ENCODE assay signal across 20 cellular contexts in the genomic region with DNA sequence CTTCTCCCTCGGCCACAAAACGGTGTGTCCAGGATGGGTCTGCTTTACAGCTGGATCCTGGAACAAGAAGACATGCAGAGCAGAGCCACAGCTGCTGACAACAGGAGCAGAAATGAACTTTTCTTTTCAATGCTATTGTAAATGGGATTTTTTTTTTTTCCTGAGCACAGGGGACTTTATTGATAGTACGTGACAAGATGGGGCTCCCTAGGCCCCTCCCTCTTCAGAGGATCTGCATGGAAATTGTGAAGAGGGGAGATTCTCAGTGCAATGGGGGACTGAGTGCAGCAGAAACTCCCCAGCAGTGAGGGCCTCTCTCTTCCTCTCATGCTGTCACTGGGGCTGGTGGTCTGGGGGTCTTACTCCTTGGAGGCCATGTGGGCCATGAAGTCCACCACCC. TPM values are rescaled to one million over a fixed set of nuclear protein-coding genes. Genes with fewer than 3 reads are reported as not detected.
DNase-seq lines count a peak whose midpoint lies in the region; ATAC-seq and TF ChIP-seq lines count a peak whose summit lies in the region.
"Had no signal": no experiment of that assay in that cellular context is flagged by ENCODE, and none has a peak within 500 bp of the region (broad histone marks: within the 10 kb centered on the region; RNA-seq: fewer than 3 reads in every experiment).

No MANE protein-coding gene starts in this region.

- POLR2A ChIA-PET in WTC11 (lab: Charles Lee): no interaction called here
- POLR2A ChIA-PET in activated CD8-positive, alpha-beta T cell treated with anti-CD3 and anti-CD28 coated beads, Interleukin-2, amount 10 ng/mL, durations not matched to agents 7 days and 5 days (lab: Charles Lee): no interaction called here

- no peak for TF ChIP-seq CTCF in GM23338 (conservative IDR thresholded peaks at IDR 0.05; ENCODE audit: low read depth in 2 of 2)
- TF ChIP-seq CTCF in WTC11 (IDR thresholded peaks at IDR 0.05): no peak
- TF ChIP-seq CTCF in esophagus muscularis mucosa (IDR thresholded peaks at IDR 0.05): no peak

- H2BK120ac ChIP-seq in mesenchymal stem cell (ENCODE audit: low read depth, low read length): no peak overlapping the region

- H3K27me3 Mint-ChIP-seq in GM23338 (ENCODE audit: insufficient read depth, low read depth, poor library complexity) (peaks cover 4% of the 10 kb centered on the region), WTC11 (ENCODE audit: low read depth) (no peaks in the 10 kb centered on the region; the same call in 1 of the 2 replicates)
- peaks cover 10% of the 10 kb centered on the region for H3K27me3 Mint-ChIP-seq in activated CD8-positive, alpha-beta T cell treated with anti-CD3 and anti-CD28 coated beads, Interleukin-2, amount 10 ng/mL, durations not matched to agents 7 days and 5 days (ENCODE audit: low read depth)

- H3K4ac ChIP-seq in mesenchymal stem cell (ENCODE audit: low read depth in 1 of 2, low read length in 2 of 2): no peak overlapping the region

- no peaks in the 10 kb centered on the region for H3K9me3 ChIP-seq in iPS DF 6.9 (ENCODE audit: control insufficient read depth, insufficient read depth, low read length)
- H3K9me3 ChIP-seq in mesenchymal stem cell (ENCODE audit: control insufficient read depth, low read length): peaks cover 4% of the 10 kb centered on the region
- H3K9me3 ChIP-seq in esophagus muscularis mucosa: no peaks in the 10 kb centered on the region
- H3K9me3 ChIP-seq: A549, BLaER1, HAP-1 had no signal

- no peak overlapping the region for H3K18ac ChIP-seq in mesenchymal stem cell (ENCODE audit: low read depth in 1 of 2, low read length in 2 of 2)

- H3K27me3 ChIP-seq in GM23338 (ENCODE audit: insufficient read depth) (no peaks in the 10 kb centered on the region), iPS DF 6.9 (ENCODE audit: control insufficient read depth, insufficient read depth, low read length) (no peaks in the 10 kb centered on the region), mesenchymal stem cell (ENCODE audit: control insufficient read depth in 1 of 2, insufficient read depth in 1 of 2, low read length in 2 of 2) (peaks cover 0 to 39% of the 10 kb centered on the region in 2 experiments), esophagus muscularis mucosa (no peaks in the 10 kb centered on the region)
- H3K27me3 ChIP-seq: BLaER1 had no signal

- H3K4me2 ChIP-seq in GM23338 (peak overlapping the region; percentile 73; the same call in 1 of the 2 replicates), mesenchymal stem cell (ENCODE audit: low read length, poor library complexity, severe bottlenecking) (no peak overlapping the region)
- H3K4me2 ChIP-seq: A549, BLaER1 had no signal

- peaks cover 38% of the 10 kb centered on the region for H3K4me1 Mint-ChIP-seq in GM23338
- H3K4me1 Mint-ChIP-seq in WTC11: peaks cover 53% of the 10 kb centered on the region
- peaks cover 6% of the 10 kb centered on the region for H3K4me1 Mint-ChIP-seq in activated CD8-positive, alpha-beta T cell treated with anti-CD3 and anti-CD28 coated beads, Interleukin-2, amount 10 ng/mL, durations not matched to agents 7 days and 5 days (ENCODE audit: low read depth)

- H3F3A ChIP-seq in GM23338 (replicated peaks; ENCODE audit: low read depth): peaks cover 11% of the 10 kb centered on the region

- WGBS in iPS DF 6.9 (ENCODE audit: insufficient coverage, insufficient read length): no CpG with 5 or more reads among the region's 3 CpGs
- 95% methylated on average over 3 of the region's 3 CpGs for WGBS in mesenchymal stem cell
- WGBS in esophagus muscularis mucosa: 71% methylated on average over 3 of the region's 3 CpGs

- TF ChIP-seq EP300 in esophagus muscularis mucosa (IDR thresholded peaks at IDR 0.05): no peak

- no peak overlapping the region for H4K8ac ChIP-seq in mesenchymal stem cell (ENCODE audit: low read length)

- H3K9me3 Mint-ChIP-seq in GM23338 (peaks cover 27% of the 10 kb centered on the region; the same call in 2 of the 3 replicates), WTC11 (peaks cover 33% of the 10 kb centered on the region)
- no peaks in the 10 kb centered on the region for H3K9me3 Mint-ChIP-seq in activated CD8-positive, alpha-beta T cell treated with anti-CD3 and anti-CD28 coated beads, Interleukin-2, amount 10 ng/mL, durations not matched to agents 7 days and 5 days (ENCODE audit: insufficient read depth)
- H3K9me3 Mint-ChIP-seq: CD4-positive, alpha-beta memory T cell had no signal

- H4K91ac ChIP-seq in mesenchymal stem cell (ENCODE audit: low read length): no peak overlapping the region

- CTCF ChIA-PET in WTC11 (lab: Charles Lee): interaction anchor here (0.9 to 1.3 kb wide), 2 partner anchors 41 to 221 kb away, joined by 3 to 4 read pairs; no protein-coding TSS in a partner anchor
- CTCF ChIA-PET in activated CD8-positive, alpha-beta T cell treated with anti-CD3 and anti-CD28 coated beads, Interleukin-2, amount 10 ng/mL, durations not matched to agents 7 days and 5 days (lab: Charles Lee): no interaction called here

- H4K20me1 ChIP-seq in GM23338 (replicated peaks; ENCODE audit: insufficient read depth): no peaks in the 10 kb centered on the region
- H4K20me1 ChIP-seq: BLaER1 had no signal

- peak overlapping the region in 1 of 2 experiments; percentile 26 for H3K14ac ChIP-seq in mesenchymal stem cell (ENCODE audit: low read length in 2 of 2)

- no peaks in the 10 kb centered on the region for H3K79me2 ChIP-seq in GM23338 (replicated peaks; ENCODE audit: insufficient read depth)

- peak overlapping the region; percentile 70 for H2AFZ ChIP-seq in GM23338
- H2AFZ ChIP-seq in mesenchymal stem cell (ENCODE audit: low read depth, low read length): peak overlapping the region; percentile 29

- TF ChIP-seq POLR2A in esophagus muscularis mucosa (IDR thresholded peaks at IDR 0.05; ENCODE audit: low read depth): no peak

- H3K27ac ChIP-seq in GM23338 (ENCODE audit: low read depth): peak overlapping the region; percentile 90; the same call in 1 of the 2 replicates
- H3K27ac ChIP-seq in iPS DF 6.9 (ENCODE audit: low read length): peak overlapping the region; percentile 90
- no peak overlapping the region for H3K27ac ChIP-seq in mesenchymal stem cell (ENCODE audit: low read length, poor library complexity, severe bottlenecking)
- H3K27ac ChIP-seq in esophagus muscularis mucosa (replicated peaks in 1 of 4): no peak overlapping the region
- H3K27ac ChIP-seq: 22Rv1, A549, BLaER1 had no signal

- H3K79me1 ChIP-seq in mesenchymal stem cell (replicated peaks; ENCODE audit: low read length, poor library complexity, severe bottlenecking): no peaks in the 10 kb centered on the region

- DNase-seq in GM23338 (ENCODE audit: low spot score) (no peak), WTC11 (ENCODE audit: low spot score) (no peak), iPS DF 6.9 (ENCODE audit: low read depth, low spot score) (no peak), mesenchymal stem cell (no peak), T1000 (lab: John Stamatoyannopoulos, UW) (no peak), SKM-1 (lab: John Stamatoyannopoulos, UW; ENCODE audit: unreplicated experiment) (no peak), esophagus muscularis mucosa (ENCODE audit: extremely low spot score) (no peak)
- no peak for DNase-seq in activated CD8-positive, alpha-beta T cell treated with anti-CD3 and anti-CD28 coated beads, Interleukin-2, amount 10 ng/mL, durations not matched to agents 7 days and 5 days
- DNase-seq: CD4-positive, alpha-beta memory T cell; DMS153; DMS79; GDM1; GOT3 had no signal

- H2BK12ac ChIP-seq in mesenchymal stem cell (ENCODE audit: low read length in 2 of 2): no peak overlapping the region

- H2AK5ac ChIP-seq in mesenchymal stem cell (ENCODE audit: low read length, severe bottlenecking): no peak overlapping the region

- H3K9ac ChIP-seq in mesenchymal stem cell (ENCODE audit: low read length): no peak overlapping the region
- H3K9ac ChIP-seq: BLaER1 had no signal

- H2BK15ac ChIP-seq in mesenchymal stem cell (ENCODE audit: low read depth, poor library complexity, severe bottlenecking): no peak overlapping the region

- peaks cover 21% of the 10 kb centered on the region; the same call in 2 of the 3 replicates for H3K36me3 Mint-ChIP-seq in GM23338 (ENCODE audit: low read depth)
- H3K36me3 Mint-ChIP-seq in WTC11: peaks cover 24% of the 10 kb centered on the region
- H3K36me3 Mint-ChIP-seq in activated CD8-positive, alpha-beta T cell treated with anti-CD3 and anti-CD28 coated beads, Interleukin-2, amount 10 ng/mL, durations not matched to agents 7 days and 5 days (ENCODE audit: low read depth): no peaks in the 10 kb centered on the region
- H3K36me3 Mint-ChIP-seq: CD14-positive monocyte; CD4-positive, alpha-beta memory T cell had no signal

- no peak overlapping the region for H3K23ac ChIP-seq in mesenchymal stem cell (ENCODE audit: low read length in 2 of 2)

- ATAC-seq in GM23338 (no peak), WTC11 (no peak)
- ATAC-seq in activated CD8-positive, alpha-beta T cell treated with anti-CD3 and anti-CD28 coated beads, Interleukin-2, amount 10 ng/mL, durations not matched to agents 7 days and 5 days: no peak
- ATAC-seq: A549 had no signal

- no peak overlapping the region for H3K4me3 ChIP-seq in GM23338
- H3K4me3 ChIP-seq in iPS DF 6.9 (ENCODE audit: low read length): no peak overlapping the region
- no peak overlapping the region for H3K4me3 ChIP-seq in mesenchymal stem cell (ENCODE audit: insufficient read depth in 1 of 2, low read depth in 1 of 2, low read length in 2 of 2)
- no peak overlapping the region for H3K4me3 ChIP-seq in esophagus muscularis mucosa
- H3K4me3 ChIP-seq: A549, BLaER1, HAP-1 had no signal

- peaks cover 11% of the 10 kb centered on the region; the same call in 1 of the 2 replicates for H3K9me2 ChIP-seq in GM23338 (ENCODE audit: insufficient read depth)

- intact Hi-C loops in esophagus muscularis mucosa (cut with DNase I): no loop called here

- no peak overlapping the region for H2BK5ac ChIP-seq in mesenchymal stem cell (ENCODE audit: low read depth, low read length, poor library complexity, severe bottlenecking)

- H3K27ac Mint-ChIP-seq in GM23338: peak overlapping the region; percentile 95
- peak overlapping the region; percentile 96 for H3K27ac Mint-ChIP-seq in WTC11
- H3K27ac Mint-ChIP-seq in activated CD8-positive, alpha-beta T cell treated with anti-CD3 and anti-CD28 coated beads, Interleukin-2, amount 10 ng/mL, durations not matched to agents 7 days and 5 days: no peak overlapping the region
- H3K27ac Mint-ChIP-seq: CD14-positive monocyte had no signal

- peaks cover 28% of the 10 kb centered on the region for H3K4me1 ChIP-seq in GM23338 (ENCODE audit: insufficient read depth)
- H3K4me1 ChIP-seq in iPS DF 6.9 (ENCODE audit: control insufficient read depth, insufficient read depth, low read length): peaks cover 4% of the 10 kb centered on the region
- peaks cover 3% of the 10 kb centered on the region for H3K4me1 ChIP-seq in mesenchymal stem cell (ENCODE audit: control insufficient read depth, insufficient read depth, low read depth, low read length)
- peaks cover 0 to 19% (median 18%) of the 10 kb centered on the region in 4 donors for H3K4me1 ChIP-seq in esophagus muscularis mucosa
- H3K4me1 ChIP-seq: BLaER1, HAP-1 had no signal

- H3K36me3 ChIP-seq in GM23338 (ENCODE audit: insufficient read depth) (0 out of 2 replicates have a peak, but pooled peaks cover 2% of the 10 kb centered on the region), iPS DF 6.9 (ENCODE audit: control insufficient read depth, insufficient read depth, low read length) (no peaks in the 10 kb centered on the region), mesenchymal stem cell (ENCODE audit: control insufficient read depth in 1 of 2, insufficient read depth in 2 of 2, low read depth in 1 of 2, low read length in 2 of 2) (no peaks in the 10 kb centered on the region), esophagus muscularis mucosa (no peaks in the 10 kb centered on the region)
- H3K36me3 ChIP-seq: BLaER1, HAP-1 had no signal

- peak overlapping the region; percentile 19; the same call in 1 of the 3 replicates for H3K4me3 Mint-ChIP-seq in GM23338
- no peak overlapping the region for H3K4me3 Mint-ChIP-seq in WTC11
- H3K4me3 Mint-ChIP-seq in activated CD8-positive, alpha-beta T cell treated with anti-CD3 and anti-CD28 coated beads, Interleukin-2, amount 10 ng/mL, durations not matched to agents 7 days and 5 days: no peak overlapping the region
- H3K4me3 Mint-ChIP-seq: CD14-positive monocyte; CD4-positive, alpha-beta memory T cell had no signal

RNA-seq across cellular contexts. Expression of gene CD2, which starts 40.8 kb away (rescaled TPM):
- not detected in 2 replicates for total RNA-seq in GM23338 (2014; rRNA removed; shearing (Covaris generic))
- polyA plus RNA-seq in GM23338 (2016; fragmentation: Nextera tagmentation; extraction: Ambion mirVana): not detected in 2 replicates
- total RNA-seq in WTC11 (2021): 0.13 to 0.44 TPM (median 0.32 TPM) in 3 replicates
- 0.03 TPM for polyA plus RNA-seq in mesenchymal stem cell (2013, experiment 1 of 2)
- polyA plus RNA-seq in mesenchymal stem cell (2013, experiment 2 of 2): not detected
- total RNA-seq in activated CD8-positive, alpha-beta T cell treated with anti-CD3 and anti-CD28 coated beads, Interleukin-2, amount 10 ng/mL, durations not matched to agents 7 days and 5 days: 100 to 1,000 TPM; 186 to 189 TPM
- total RNA-seq in esophagus muscularis mucosa: 1 to 10 TPM in 2 of 4 donors, under 1 TPM in 2; 0.42 to 4.3 (median 0.90) TPM
- total RNA-seq: Daoy had no signal
- polyA plus RNA-seq: A549, AG04450 had no signal

RNA-seq across cellular contexts. Expression of gene IGSF3, which starts 45.9 kb away (rescaled TPM):
- 32.9 and 37.8 TPM in 2 replicates for total RNA-seq in GM23338 (2014; rRNA removed; shearing (Covaris generic))
- polyA plus RNA-seq in GM23338 (2016; fragmentation: Nextera tagmentation; extraction: Ambion mirVana): 7.3 and 8.3 TPM in 2 replicates
- total RNA-seq in WTC11 (2021) (31.7 to 32.4 TPM (median 32.1 TPM) in 3 replicates), esophagus muscularis mucosa (10 to 100 TPM in 1 of 4 donors, 1 to 10 TPM in 3; 2.5 to 14.3 (median 8.5) TPM)
- polyA plus RNA-seq in mesenchymal stem cell (2013, experiment 1 of 2): 0.33 TPM
- polyA plus RNA-seq in mesenchymal stem cell (2013, experiment 2 of 2): 0.30 TPM
- total RNA-seq in activated CD8-positive, alpha-beta T cell treated with anti-CD3 and anti-CD28 coated beads, Interleukin-2, amount 10 ng/mL, durations not matched to agents 7 days and 5 days: under 1 TPM; 0.11 to 0.16 TPM
- polyA plus RNA-seq: CD4-positive, alpha-beta memory T cell had no signal

Comparison
In these comparisons a context has a peak if more than half of its experiments do, and no peak if none do; other contexts are left out.
1. H3K27ac ChIP-seq: peak in GM23338 (single experiment) and iPS DF 6.9 (single experiment); none in mesenchymal stem cell (single experiment) and esophagus muscularis mucosa (0 of 4).
2. RNA of gene CD2, which starts 40.8 kb away (total RNA-seq): 186 to 189 TPM in activated CD8-positive, alpha-beta T cell treated with anti-CD3 and anti-CD28 coated beads, Interleukin-2, amount 10 ng/mL, durations not matched to agents 7 days and 5 days; 0.42 to 4.3 TPM in esophagus muscularis mucosa, 0.13 to 0.44 TPM in WTC11 and not detected in GM23338; every median in the first group is over 10 times any median in the second.